ENCODE assay signal across 17 cellular contexts in the genomic region with DNA sequence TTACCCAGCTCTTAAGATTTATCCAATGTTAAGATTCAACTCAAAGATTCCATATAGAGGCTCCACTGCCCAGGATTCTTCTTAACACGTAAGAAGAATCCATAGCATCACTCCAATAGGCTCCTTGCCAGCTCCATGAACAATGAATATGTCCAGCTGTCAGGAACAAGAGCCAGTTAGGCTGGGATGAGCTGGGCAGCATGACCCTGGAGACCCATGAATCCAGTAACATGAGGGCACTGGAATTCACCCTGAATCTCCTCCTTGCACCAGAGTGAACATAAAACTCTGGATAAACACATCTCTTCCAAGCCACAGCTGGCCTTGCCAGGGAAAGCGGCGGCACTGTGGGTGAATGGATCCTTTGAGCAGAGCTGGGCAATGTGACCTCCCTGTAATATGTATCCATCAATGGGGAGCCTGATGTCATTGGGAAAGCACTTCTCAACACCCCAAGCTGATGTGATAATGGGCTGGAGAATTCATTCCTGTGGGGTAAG. TPM values are rescaled to one million over a fixed set of nuclear protein-coding genes. Genes with fewer than 3 reads are reported as not detected.
A peak's percentile ranks its signal among the peaks of the same experiment; 100 is the strongest.
DNase-seq lines count a peak whose midpoint lies in the region; ATAC-seq, FAIRE-seq and TF ChIP-seq lines count a peak whose summit lies in the region.
"Had no signal": no experiment of that assay in that cellular context is flagged by ENCODE, and none has a peak within 500 bp of the region (broad histone marks: within the 10 kb centered on the region; RNA-seq: fewer than 3 reads in every experiment).

No MANE protein-coding gene starts in this region.

- ATAC-seq in T-cell (replicated peaks in 1 of 4) = no peak
- no peak for ATAC-seq in HepG2

- DNase-seq in AG10803 (ENCODE audit: low read depth) = peak; percentile 78
- no peak for DNase-seq in T-cell
- peak; percentile 70 for DNase-seq in fibroblast of the aortic adventitia (ENCODE audit: low read depth)
- no peak for DNase-seq in neuronal stem cell (ENCODE audit: low spot score)
- no peak for DNase-seq in A673 (ENCODE audit: low spot score)
- no peak for DNase-seq in HepG2 (ENCODE audit: low spot score)
- DNase-seq in activated CD4-positive, alpha-beta T cell treated with anti-CD3 and anti-CD28 coated beads for 48 hours = no peak
- no peak for DNase-seq in ureter (ENCODE audit: low spot score)
- DNase-seq: activated T-cell treated with anti-CD3 and anti-CD28 coated beads for 4 hours, amniotic stem cell, EL, MV-4-11, NCI-H226 had no signal

- H3K4me3 ChIP-seq in AG10803 (ENCODE audit: low read length) = no peak overlapping the region
- H3K4me3 ChIP-seq in fibroblast of the aortic adventitia (ENCODE audit: low read depth, low read length) = no peak overlapping the region
- H3K4me3 ChIP-seq in neuronal stem cell (ENCODE audit: low read length in 2 of 2) = no peak overlapping the region
- H3K4me3 ChIP-seq in A673 (ENCODE audit: low read depth, low read length, poor library complexity, severe bottlenecking) = no peak overlapping the region
- no peak overlapping the region for H3K4me3 ChIP-seq in HepG2 (replicated peaks in 1 of 3; ENCODE audit: insufficient read depth in 1 of 3, low read depth in 2 of 3, low read length in 3 of 3)

- H3K27me3 Mint-ChIP-seq in T-cell = no peaks in the 10 kb centered on the region

- no peak for TF ChIP-seq CTCF in AG10803 (conservative IDR thresholded peaks at IDR 0.05; ENCODE audit: low read length)
- TF ChIP-seq CTCF in fibroblast of the aortic adventitia (IDR thresholded peaks at IDR 0.05; ENCODE audit: insufficient read depth, low read length) = no peak
- no peak for TF ChIP-seq CTCF in A673 (conservative IDR thresholded peaks at IDR 0.05; ENCODE audit: low read depth, low read length)
- TF ChIP-seq CTCF in HepG2 (CRISPR knock-in tag; IDR thresholded peaks at IDR 0.05) = no peak

- no peak overlapping the region for H2BK12ac ChIP-seq in neuronal stem cell (ENCODE audit: low read length)

- H3K27me3 ChIP-seq in neuronal stem cell (ENCODE audit: control insufficient read depth in 3 of 3, insufficient read depth in 3 of 3, low read depth in 1 of 3, low read length in 3 of 3) (peaks cover 0 to 11% (median 0%) of the 10 kb centered on the region in 3 experiments), A673 (replicated peaks; ENCODE audit: insufficient read depth, low read depth, low read length, poor library complexity) (no peaks in the 10 kb centered on the region), HepG2 (ENCODE audit: control insufficient read depth in 1 of 2, insufficient read depth in 2 of 2, low read length in 2 of 2) (no peaks in the 10 kb centered on the region)

- H3K9me3 ChIP-seq in neuronal stem cell (replicated peaks in 1 of 2; ENCODE audit: control insufficient read depth in 2 of 2, insufficient read depth in 1 of 2, low read depth in 1 of 2, low read length in 2 of 2) = no peaks in the 10 kb centered on the region
- no peaks in the 10 kb centered on the region for H3K9me3 ChIP-seq in A673 (ENCODE audit: low read depth, low read length, poor library complexity, severe bottlenecking)
- H3K9me3 ChIP-seq in HepG2 (ENCODE audit: low read length) = no peaks in the 10 kb centered on the region

- H2BK15ac ChIP-seq in neuronal stem cell (ENCODE audit: low read length) = no peak overlapping the region

- no peak overlapping the region for H2BK5ac ChIP-seq in neuronal stem cell (ENCODE audit: low read length)

- no CpG with 5 or more reads among the region's 3 CpGs for WGBS in neuronal stem cell (ENCODE audit: extremely low coverage in 2 of 2, insufficient read length in 2 of 2, insufficient replicate concordance in 1 of 2), 2 donors
- 59% methylated on average over 3 of the region's 3 CpGs for WGBS in HepG2 (ENCODE audit: low lambda C conversion rate)

- H4K8ac ChIP-seq in neuronal stem cell (ENCODE audit: low read depth, low read length) = no peak overlapping the region

- no peak for FAIRE-seq in HepG2 (lab: Jason Lieb, UNC)
- FAIRE-seq: H54 had no signal

- H4K20me1 ChIP-seq in HepG2 (ENCODE audit: insufficient read depth, low read length) = no peaks in the 10 kb centered on the region

- H3K4me2 ChIP-seq in neuronal stem cell (ENCODE audit: insufficient read depth, low read length, poor library complexity, severe bottlenecking) = no peak overlapping the region
- no peak overlapping the region for H3K4me2 ChIP-seq in HepG2 (ENCODE audit: low read depth, low read length)

- TF ChIP-seq POLR2A in HepG2 (IDR thresholded peaks at IDR 0.05; ENCODE audit: insufficient read depth in 1 of 2, low read depth in 2 of 2, low read length in 2 of 2) = no peak

- peak overlapping the region in 1 of 3 donors; percentile 65 for H3K4me3 Mint-ChIP-seq in T-cell
- H3K4me3 Mint-ChIP-seq: neural crest cell had no signal

- no peaks in the 10 kb centered on the region for H3K79me1 ChIP-seq in neuronal stem cell (ENCODE audit: low read depth, low read length)

- peak overlapping the region; percentile 46 for H4K91ac ChIP-seq in neuronal stem cell (ENCODE audit: low read depth, low read length, poor library complexity)

- no peak for TF ChIP-seq EP300 in HepG2 (IDR thresholded peaks at IDR 0.05; ENCODE audit: low read depth in 2 of 2, low read length in 2 of 2)
- TF ChIP-seq EP300 in HepG2 (CRISPR knock-in tag; IDR thresholded peaks at IDR 0.05; ENCODE audit: borderline replicate concordance) = no peak

- no peaks in the 10 kb centered on the region for H3K9me3 Mint-ChIP-seq in T-cell
- H3K9me3 Mint-ChIP-seq: neural crest cell had no signal

- H3K27ac ChIP-seq in neuronal stem cell (replicated peaks; ENCODE audit: low read length) (no peak overlapping the region), A673 (ENCODE audit: low read depth, low read length, poor library complexity, severe bottlenecking) (no peak overlapping the region), HepG2 (ENCODE audit: extremely low read length, insufficient read depth, low read length) (no peak overlapping the region)

- H3K27ac Mint-ChIP-seq in T-cell = peak overlapping the region; percentile 96 to 97

- no peak overlapping the region for H3K9ac ChIP-seq in neuronal stem cell (ENCODE audit: low read depth, low read length, poor library complexity)
- H3K9ac ChIP-seq in HepG2 (ENCODE audit: insufficient read depth, low read depth, low read length) = no peak overlapping the region

- intact Hi-C loops in A673 (cut with micrococcal nuclease; ENCODE audit: unreplicated experiment) = no loop called here
- intact Hi-C loops in HepG2 (cut with micrococcal nuclease; ENCODE audit: unreplicated experiment) = no loop called here

- in situ Hi-C loops in HepG2 (cut with HindIII; ENCODE audit: extremely low pct_ligation_motif_present, low pct_unique_long_range_greater_than_20kb) = no loop called here

- BruUV-seq in A673 (replicated peaks; lab: Mats Ljungman, UMichigan) (no TSS peak), HepG2 (replicated peaks; lab: Mats Ljungman, UMichigan) (no TSS peak)

- H3K14ac ChIP-seq in neuronal stem cell (ENCODE audit: low read length) = no peak overlapping the region

- no peaks in the 10 kb centered on the region for H3K36me3 Mint-ChIP-seq in T-cell

- POLR2A ChIA-PET in T-cell (lab: Charles Lee) (interaction anchor here in 1 of 2 donors (0.7 kb wide), 1 partner anchor 13 kb away, joined by 3 read pairs; no protein-coding TSS in a partner anchor), A673 (lab: Charles Lee; ENCODE audit: low non-redundant PET) (no interaction called here), HepG2 (lab: Yijun Ruan, JAX) (no interaction called here)

- no peaks in the 10 kb centered on the region for H3K79me2 ChIP-seq in HepG2 (ENCODE audit: insufficient read depth, low read length)

- no peak overlapping the region for H3K4ac ChIP-seq in neuronal stem cell (ENCODE audit: low read length)

- CTCF ChIA-PET in T-cell (lab: Charles Lee) = interaction anchor here (0.6 to 0.9 kb wide), 4 partner anchors 21 to 423 kb away, joined by 3 to 7 read pairs (median 4); no protein-coding TSS in a partner anchor
- CTCF ChIA-PET in A673 (lab: Charles Lee) = no interaction called here
- CTCF ChIA-PET in HepG2 (lab: Yijun Ruan, JAX; ENCODE audit: low intra/inter-chr PET ratio, low total read pairs) = no interaction called here

- no peaks in the 10 kb centered on the region for H3K36me3 ChIP-seq in neuronal stem cell (replicated peaks in 1 of 2; ENCODE audit: control insufficient read depth in 2 of 2, insufficient read depth in 2 of 2, low read length in 2 of 2)
- no peaks in the 10 kb centered on the region for H3K36me3 ChIP-seq in A673 (ENCODE audit: insufficient read depth, low read length, poor library complexity, severe bottlenecking)
- no peaks in the 10 kb centered on the region for H3K36me3 ChIP-seq in HepG2 (replicated peaks in 1 of 2; ENCODE audit: control insufficient read depth in 1 of 2, insufficient read depth in 2 of 2, low read length in 2 of 2)

- peaks cover 60 to 67% (median 62%) of the 10 kb centered on the region in 3 donors for H3K4me1 Mint-ChIP-seq in T-cell
- H3K4me1 Mint-ChIP-seq: neural crest cell had no signal

- no peak overlapping the region for H3K23ac ChIP-seq in neuronal stem cell (ENCODE audit: low read depth, low read length, poor library complexity)

- H2BK120ac ChIP-seq in neuronal stem cell (ENCODE audit: low read depth, low read length) = no peak overlapping the region

- no peak overlapping the region for H3K18ac ChIP-seq in neuronal stem cell (ENCODE audit: low read length)

- H3K4me1 ChIP-seq in neuronal stem cell (ENCODE audit: control insufficient read depth in 2 of 2, insufficient read depth in 1 of 2, low read depth in 1 of 2, low read length in 2 of 2) = peaks cover 0 to 6% of the 10 kb centered on the region in 2 donors
- no peaks in the 10 kb centered on the region for H3K4me1 ChIP-seq in A673 (ENCODE audit: insufficient read depth, low read length, poor library complexity, severe bottlenecking)
- peaks cover under 1% of the 10 kb centered on the region; the same call in 1 of the 2 replicates for H3K4me1 ChIP-seq in HepG2 (ENCODE audit: insufficient read depth, low read length)

- H2AFZ ChIP-seq in neuronal stem cell (ENCODE audit: low read length) = no peak overlapping the region
- no peak overlapping the region for H2AFZ ChIP-seq in HepG2 (ENCODE audit: low read length)

- no peak for TF ChIP-seq RAD21 in HepG2 (CRISPR knock-in tag; IDR thresholded peaks at IDR 0.05)

- H2AK5ac ChIP-seq in neuronal stem cell (ENCODE audit: low read depth, low read length) = no peak overlapping the region

RNA-seq across cellular contexts. Expression of a gene that starts 24.4 kb away (rescaled TPM):
- total RNA-seq in T-cell = 100 to 1,000 TPM; 203 to 274 (median 243) TPM
- 0.16 and 1.6 TPM in 2 replicates for total RNA-seq in fibroblast of the aortic adventitia (ENCODE audit: low replicate concordance)
- polyA plus RNA-seq in neuronal stem cell (2013, experiment 1 of 2) = 0.81 TPM
- 0.82 TPM for polyA plus RNA-seq in neuronal stem cell (2013, experiment 2 of 2)
- 0.45 and 0.59 TPM in 2 replicates for total RNA-seq in A673 (2021)
- total RNA-seq in HepG2 (2016; rRNA removed; fragmentation: Illumina TruSeq; extraction: Trizol) = not detected in 2 replicates
- total RNA-seq in HepG2 (2016; cell fraction: cytosol; rRNA removed; fragmentation: Illumina TruSeq; extraction: Trizol; ENCODE audit: low read depth) = not detected in 2 replicates
- not detected in 2 replicates for total RNA-seq in HepG2 (2016; cell fraction: insoluble cytoplasmic fraction; rRNA removed; fragmentation: Illumina TruSeq; extraction: Trizol)
- not detected in 2 replicates for total RNA-seq in HepG2 (2016; cell fraction: membrane; rRNA removed; fragmentation: Illumina TruSeq; extraction: Trizol)
- total RNA-seq in HepG2 (2016; cell fraction: nucleus; rRNA removed; fragmentation: Illumina TruSeq; extraction: Trizol) = not detected in 2 replicates
- polyA plus RNA-seq in HepG2 (2011; rRNA removed) = 0.03 TPM in 1 of 2 replicates, not detected in the other
- polyA plus RNA-seq in HepG2 (2011; cell fraction: cytosol; rRNA removed) = 0.14 TPM in 1 of 2 replicates, not detected in the other
- polyA plus RNA-seq in HepG2 (2011; cell fraction: nucleus; rRNA removed) = not detected in 2 replicates
- polyA plus RNA-seq in HepG2 (2012) = 0.05 TPM in 1 of 2 replicates, not detected in the other
- polyA plus RNA-seq in HepG2 (2016; cell fraction: cytosol; fragmentation: Illumina TruSeq; extraction: Trizol; ENCODE audit: low read depth) = not detected in 2 replicates
- not detected in 2 replicates for polyA plus RNA-seq in HepG2 (2016; cell fraction: insoluble cytoplasmic fraction; fragmentation: Illumina TruSeq; extraction: Trizol; ENCODE audit: low read depth)
- not detected in 2 replicates for polyA plus RNA-seq in HepG2 (2016; cell fraction: membrane; fragmentation: Illumina TruSeq; extraction: Trizol; ENCODE audit: low read depth)
- polyA plus RNA-seq in HepG2 (2016; cell fraction: nucleus; fragmentation: Illumina TruSeq; extraction: Trizol; ENCODE audit: insufficient read depth, low read depth) = not detected in 2 replicates
- 9.2 TPM in 1 of 2 replicates, not detected in the other for polyA minus RNA-seq in HepG2 (2011; rRNA and poly(A)+ RNA removed; ENCODE audit: low replicate concordance)
- not detected in 2 replicates for polyA minus RNA-seq in HepG2 (2011; cell fraction: cytosol; rRNA and poly(A)+ RNA removed)
- 0.26 TPM in 1 of 2 replicates, not detected in the other for polyA minus RNA-seq in HepG2 (2011; cell fraction: nucleus; rRNA and poly(A)+ RNA removed)
- 119 TPM for total RNA-seq in ureter
- total RNA-seq: neural crest cell, RPMI7951 had no signal

RNA-seq across cellular contexts. Expression of a gene that starts 55.7 kb away (rescaled TPM):
- total RNA-seq in T-cell = 10 to 100 TPM in 1 of 5 donors, 1 to 10 TPM in 4; 4.2 to 19.5 (median 9.5) TPM
- 56.8 and 137 TPM in 2 replicates for total RNA-seq in fibroblast of the aortic adventitia (ENCODE audit: low replicate concordance)
- 0.11 TPM for polyA plus RNA-seq in neuronal stem cell (2013, experiment 1 of 2)
- 0.10 TPM for polyA plus RNA-seq in neuronal stem cell (2013, experiment 2 of 2)
- total RNA-seq in A673 (2021) = 10.7 and 15.7 TPM in 2 replicates
- 0.60 and 0.77 TPM in 2 replicates for total RNA-seq in HepG2 (2016; rRNA removed; fragmentation: Illumina TruSeq; extraction: Trizol)
- 0.09 and 0.30 TPM in 2 replicates for total RNA-seq in HepG2 (2016; cell fraction: cytosol; rRNA removed; fragmentation: Illumina TruSeq; extraction: Trizol; ENCODE audit: low read depth)
- 0.43 and 0.54 TPM in 2 replicates for total RNA-seq in HepG2 (2016; cell fraction: insoluble cytoplasmic fraction; rRNA removed; fragmentation: Illumina TruSeq; extraction: Trizol)
- 0.45 and 0.68 TPM in 2 replicates for total RNA-seq in HepG2 (2016; cell fraction: membrane; rRNA removed; fragmentation: Illumina TruSeq; extraction: Trizol)
- 0.66 and 0.96 TPM in 2 replicates for total RNA-seq in HepG2 (2016; cell fraction: nucleus; rRNA removed; fragmentation: Illumina TruSeq; extraction: Trizol)
- 0.38 and 0.71 TPM in 2 replicates for polyA plus RNA-seq in HepG2 (2011; rRNA removed)
- polyA plus RNA-seq in HepG2 (2011; cell fraction: cytosol; rRNA removed) = 0.15 and 0.74 TPM in 2 replicates
- 0.23 and 0.81 TPM in 2 replicates for polyA plus RNA-seq in HepG2 (2011; cell fraction: nucleus; rRNA removed)
- 30.3 and 36.9 TPM in 2 replicates for polyA plus RNA-seq in HepG2 (2012)
- polyA plus RNA-seq in HepG2 (2016; cell fraction: cytosol; fragmentation: Illumina TruSeq; extraction: Trizol; ENCODE audit: low read depth) = 0.29 and 0.35 TPM in 2 replicates
- polyA plus RNA-seq in HepG2 (2016; cell fraction: insoluble cytoplasmic fraction; fragmentation: Illumina TruSeq; extraction: Trizol; ENCODE audit: low read depth) = 0.86 and 1.8 TPM in 2 replicates
- 0.79 and 1.0 TPM in 2 replicates for polyA plus RNA-seq in HepG2 (2016; cell fraction: membrane; fragmentation: Illumina TruSeq; extraction: Trizol; ENCODE audit: low read depth)
- 1.5 and 2.6 TPM in 2 replicates for polyA plus RNA-seq in HepG2 (2016; cell fraction: nucleus; fragmentation: Illumina TruSeq; extraction: Trizol; ENCODE audit: insufficient read depth, low read depth)
- polyA minus RNA-seq in HepG2 (2011; rRNA and poly(A)+ RNA removed; ENCODE audit: low replicate concordance) = 0.46 and 2.9 TPM in 2 replicates
- polyA minus RNA-seq in HepG2 (2011; cell fraction: cytosol; rRNA and poly(A)+ RNA removed) = 0.44 and 0.89 TPM in 2 replicates
- polyA minus RNA-seq in HepG2 (2011; cell fraction: nucleus; rRNA and poly(A)+ RNA removed) = 0.75 and 0.77 TPM in 2 replicates
- 39.4 TPM for total RNA-seq in ureter
- total RNA-seq: HT-29 had no signal

Comparison
In these comparisons a context has a peak if more than half of its experiments do, and no peak if none do; other contexts are left out.
1. DNase-seq: peak in AG10803 (single experiment) and fibroblast of the aortic adventitia (single experiment); none in T-cell (0 of 34), neuronal stem cell (single experiment), A673 (single experiment), HepG2 (single experiment), activated CD4-positive, alpha-beta T cell treated with anti-CD3 and anti-CD28 coated beads for 48 hours (single experiment) and ureter (single experiment).
2. RNA of a gene that starts 24.4 kb away (total RNA-seq): 203 to 274 TPM in T-cell and 119 TPM in ureter (single experiment); 0.16 to 1.6 TPM in fibroblast of the aortic adventitia, 0.45 to 0.59 TPM in A673 and not detected in HepG2; every median in the first group is over 10 times any median in the second.
3. CTCF ChIA-PET loops: an anchor here in T-cell (0.6 to 0.9 kb wide); none called in A673 and HepG2.